8 cellular contexts compared by ENCODE assay signal in genomic region chr20:33672426-33673114, GRCh38. TPM values are rescaled to one million over a fixed set of nuclear protein-coding genes. Genes with fewer than 3 reads are reported as not detected.
DNase-seq lines count a peak whose midpoint lies in the region; ATAC-seq, FAIRE-seq and TF ChIP-seq lines count a peak whose summit lies in the region.

No MANE protein-coding gene starts in this region.

- H3K4me1 Mint-ChIP-seq in CD8-positive, alpha-beta memory T cell, result peaks cover 21 to 38% (median 32%) of the 10 kb centered on the region in 3 donors
- H3K4me1 Mint-ChIP-seq in central memory CD8-positive, alpha-beta T cell, result peaks cover 22% of the 10 kb centered on the region

- H3K4me1 ChIP-seq in CD8-positive, alpha-beta memory T cell (ENCODE audit: insufficient read depth, low read length), result peaks cover 30% of the 10 kb centered on the region
- H3K4me1 ChIP-seq in MM.1S (ENCODE audit: low read length) (peaks cover 22% of the 10 kb centered on the region), osteoblast (ENCODE audit: insufficient read depth, low read length) (peaks cover 34% of the 10 kb centered on the region)

- H3K79me2 ChIP-seq in MM.1S (ENCODE audit: low read length), result peaks cover 30% of the 10 kb centered on the region
- H3K79me2 ChIP-seq in osteoblast (ENCODE audit: insufficient read depth, low read length), result peaks cover 5% of the 10 kb centered on the region

- H3K36me3 ChIP-seq in CD8-positive, alpha-beta memory T cell (ENCODE audit: insufficient read depth, low read length), result no peaks in the 10 kb centered on the region
- H3K36me3 ChIP-seq in MM.1S (replicated peaks; ENCODE audit: insufficient read depth, low read length) (no peaks in the 10 kb centered on the region), osteoblast (ENCODE audit: insufficient read depth, low read length) (peaks cover 20% of the 10 kb centered on the region)

- H3K9me3 ChIP-seq in CD8-positive, alpha-beta memory T cell (ENCODE audit: low read length), result no peaks in the 10 kb centered on the region
- H3K9me3 ChIP-seq in MM.1S (replicated peaks; ENCODE audit: insufficient read depth, low read length), result no peaks in the 10 kb centered on the region
- H3K9me3 ChIP-seq in osteoblast (ENCODE audit: low read depth, low read length), result no peaks in the 10 kb centered on the region

- H3K9me3 Mint-ChIP-seq in CD8-positive, alpha-beta memory T cell, result no peaks in the 10 kb centered on the region
- H3K9me3 Mint-ChIP-seq in central memory CD8-positive, alpha-beta T cell, result no peaks in the 10 kb centered on the region

- peak overlapping the region; percentile 99; the same call in 1 of the 2 replicates for H3K4me2 ChIP-seq in MM.1S (ENCODE audit: low read depth, low read length)
- H3K4me2 ChIP-seq in osteoblast (ENCODE audit: insufficient read depth, low read length), result peak overlapping the region; percentile 86

- DNase-seq in CD8-positive, alpha-beta memory T cell, result no peak
- peak; percentile 5 for DNase-seq in MM.1S
- DNase-seq in central memory CD8-positive, alpha-beta T cell (ENCODE audit: low spot score in 2 of 2), result no peak
- DNase-seq in osteoblast (ENCODE audit: insufficient read length, low spot score, missing footprints), result peak; percentile 81
- no peak for DNase-seq in HTR-8/SVneo (ENCODE audit: insufficient read length, low spot score)
- no peak for DNase-seq in GF-D8 (lab: John Stamatoyannopoulos, UW)

- POLR2A ChIA-PET in CD8-positive, alpha-beta memory T cell (lab: Charles Lee), result no interaction called here

- TF ChIP-seq CTCF in MM.1S (IDR thresholded peaks at IDR 0.05; ENCODE audit: low read length), result no peak
- no peak for TF ChIP-seq CTCF in osteoblast (IDR thresholded peaks at IDR 0.05; ENCODE audit: extremely low read depth, low read depth, low read length)

- no peaks in the 10 kb centered on the region for H3K27me3 ChIP-seq in CD8-positive, alpha-beta memory T cell (ENCODE audit: insufficient read depth, low read length, poor library complexity, severe bottlenecking)
- H3K27me3 ChIP-seq in MM.1S (replicated peaks; ENCODE audit: insufficient read depth, low read length) (no peaks in the 10 kb centered on the region), osteoblast (ENCODE audit: insufficient read depth, low read length) (no peaks in the 10 kb centered on the region)

- H4K20me1 ChIP-seq in MM.1S (ENCODE audit: insufficient read depth, low read length) (no peaks in the 10 kb centered on the region), osteoblast (ENCODE audit: insufficient read depth, low read length) (peaks cover 9% of the 10 kb centered on the region)

- peak overlapping the region in 7 of 8 donors; percentile 52 to 96 (median 68) for H3K27ac Mint-ChIP-seq in CD8-positive, alpha-beta memory T cell
- peak overlapping the region; percentile 55 for H3K27ac Mint-ChIP-seq in central memory CD8-positive, alpha-beta T cell (ENCODE audit: low read depth)

- no peaks in the 10 kb centered on the region for H3K27me3 Mint-ChIP-seq in CD8-positive, alpha-beta memory T cell
- no peaks in the 10 kb centered on the region for H3K27me3 Mint-ChIP-seq in central memory CD8-positive, alpha-beta T cell

- H3K4me3 ChIP-seq in CD8-positive, alpha-beta memory T cell (ENCODE audit: low read length), result no peak overlapping the region
- H3K4me3 ChIP-seq in MM.1S (ENCODE audit: low read length), result peak overlapping the region; percentile 91
- H3K4me3 ChIP-seq in osteoblast (ENCODE audit: insufficient read depth, low read length), result peak overlapping the region; percentile 74

- peak overlapping the region; percentile 78 for H3K27ac ChIP-seq in CD8-positive, alpha-beta memory T cell (ENCODE audit: low read depth, low read length)
- no peak overlapping the region for H3K27ac ChIP-seq in MM.1S (ENCODE audit: low read length)
- no peak overlapping the region for H3K27ac ChIP-seq in osteoblast (ENCODE audit: low read depth, low read length)

- H3K9ac ChIP-seq in MM.1S (ENCODE audit: low read length), result peak overlapping the region; percentile 73; the same call in 1 of the 2 replicates

- CTCF ChIA-PET in CD8-positive, alpha-beta memory T cell (lab: Charles Lee), result interaction anchor here (7.2 kb wide), 1 partner anchor 9 kb away, joined by 103 read pairs; no protein-coding TSS in a partner anchor

- H3K4me3 Mint-ChIP-seq in CD8-positive, alpha-beta memory T cell, result peak overlapping the region; percentile 68 to 91 (median 89)
- H3K4me3 Mint-ChIP-seq in central memory CD8-positive, alpha-beta T cell, result peak overlapping the region; percentile 91

- H2AFZ ChIP-seq in MM.1S (ENCODE audit: low read length) (no peak overlapping the region), osteoblast (ENCODE audit: low read length) (no peak overlapping the region)

- no peak for FAIRE-seq in HTR-8/SVneo (lab: Jason Lieb, UNC)

- H3K36me3 Mint-ChIP-seq in CD8-positive, alpha-beta memory T cell, result peaks cover 0 to 2% (median 0%) of the 10 kb centered on the region in 3 donors
- peaks cover 4% of the 10 kb centered on the region for H3K36me3 Mint-ChIP-seq in central memory CD8-positive, alpha-beta T cell (ENCODE audit: insufficient read depth)

- H3K9me2 ChIP-seq in MM.1S (replicated peaks; ENCODE audit: insufficient read depth, low read length), result no peaks in the 10 kb centered on the region

- ATAC-seq in central memory CD8-positive, alpha-beta T cell (replicated peaks; ENCODE audit: extremely low read depth, poor library complexity, severe bottlenecking), result no peak
- no peak for ATAC-seq in HG02763 (IDR thresholded peaks at IDR 0.05; ENCODE audit: unreplicated experiment)
- no peak for ATAC-seq in HG03095 (IDR thresholded peaks at IDR 0.05; ENCODE audit: unreplicated experiment)

- H3F3A ChIP-seq in MM.1S (ENCODE audit: insufficient read depth, low read length), result peaks cover 17% of the 10 kb centered on the region; the same call in 1 of the 2 replicates

RNA-seq across cellular contexts. Expression of gene NECAB3, which starts 1.7 kb away (rescaled TPM):
- total RNA-seq in CD8-positive, alpha-beta memory T cell, result 10 to 100 TPM; 19.0 to 20.6 TPM
- polyA plus RNA-seq in CD8-positive, alpha-beta memory T cell, result 2.7 TPM
- 14.7 and 27.1 TPM in 2 replicates for total RNA-seq in osteoblast

RNA-seq across cellular contexts. Expression of gene ACTL10, which starts 5.8 kb away (rescaled TPM):
- 1 to 10 TPM; 3.8 to 4.6 TPM for total RNA-seq in CD8-positive, alpha-beta memory T cell
- 6.6 TPM for polyA plus RNA-seq in CD8-positive, alpha-beta memory T cell
- 1.8 and 2.2 TPM in 2 replicates for total RNA-seq in osteoblast

RNA-seq across cellular contexts. Expression of gene C20orf144, which starts 10.4 kb away (rescaled TPM):
- total RNA-seq in CD8-positive, alpha-beta memory T cell, result under 1 TPM; 0.16 to 0.24 TPM
- not detected for polyA plus RNA-seq in CD8-positive, alpha-beta memory T cell
- total RNA-seq in osteoblast, result under 0.01 TPM in 2 replicates

RNA-seq across cellular contexts. Expression of gene E2F1, which starts 13.6 kb away (rescaled TPM):
- total RNA-seq in CD8-positive, alpha-beta memory T cell, result 10 to 100 TPM; 68.8 to 72.3 TPM
- polyA plus RNA-seq in CD8-positive, alpha-beta memory T cell, result 0.52 TPM
- total RNA-seq in osteoblast, result 1.4 and 2.4 TPM in 2 replicates

RNA-seq across cellular contexts. Expression of gene PXMP4, which starts 47.5 kb away (rescaled TPM):
- total RNA-seq in CD8-positive, alpha-beta memory T cell, result 1 to 10 TPM; 8.4 to 9.1 TPM
- polyA plus RNA-seq in CD8-positive, alpha-beta memory T cell, result 23.6 TPM
- total RNA-seq in osteoblast, result 5.1 and 6.5 TPM in 2 replicates

Comparison
In these comparisons a context has a peak if more than half of its experiments do, and no peak if none do; other contexts are left out.
1. DNase-seq: peak in MM.1S (single experiment) and osteoblast (single experiment); none in CD8-positive, alpha-beta memory T cell (0 of 5), central memory CD8-positive, alpha-beta T cell (0 of 2), HTR-8/SVneo (single experiment) and GF-D8 (single experiment).